Comparison of ENCODE assay signal across 8 cellular contexts in the genomic region with DNA sequence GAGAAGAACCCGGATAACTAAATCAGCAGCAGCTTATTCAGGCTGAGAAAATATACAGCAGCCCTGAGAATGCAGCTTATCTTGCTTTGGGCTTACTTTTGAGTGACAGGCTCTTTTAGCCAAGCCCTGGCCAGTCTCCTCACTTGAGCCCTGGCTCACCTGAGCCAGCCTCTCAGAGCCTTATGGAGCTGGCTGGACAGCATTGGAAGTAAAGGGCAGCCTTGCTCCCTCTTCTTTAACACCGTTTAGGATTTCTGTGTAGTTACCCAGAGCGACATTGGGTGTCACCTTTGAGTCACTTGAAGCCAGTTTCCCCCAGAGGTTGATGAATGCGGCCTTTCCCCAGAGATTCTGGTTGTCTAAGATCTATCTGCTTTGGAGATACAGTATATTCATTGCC. TPM values are rescaled to one million over a fixed set of nuclear protein-coding genes. Genes with fewer than 3 reads are reported as not detected.
A peak's percentile ranks its signal among the peaks of the same experiment; 100 is the strongest.
DNase-seq lines count a peak whose midpoint lies in the region; ATAC-seq and TF ChIP-seq lines count a peak whose summit lies in the region.

No MANE protein-coding gene starts in this region.

- no peaks in the 10 kb centered on the region for H3K36me3 Mint-ChIP-seq in activated CD4-positive, alpha-beta T cell treated with anti-CD3 and anti-CD28 coated beads for 36 hours (ENCODE audit: low read depth)
- no peaks in the 10 kb centered on the region for H3K36me3 Mint-ChIP-seq in stimulated activated memory B cell treated with anti-CD40 and anti-IgM and Interleukin-4, amounts not matched to agents 10 μg/mL and 1 μg/mL and 100 μg/mL, for 72 hours

- TF ChIP-seq CTCF in HCT116 (IDR thresholded peaks at IDR 0.05 in 2 of 3, conservative IDR thresholded peaks at IDR 0.05 in 1 of 3; ENCODE audit: borderline replicate concordance in 1 of 3, insufficient read depth in 1 of 3, low read depth in 2 of 3, low read length in 2 of 3) (peak; percentile 47 to 70 (median 51); a peak in 5 of 6 replicates), adrenal gland (IDR thresholded peaks at IDR 0.05) (peak in 5 of 6 experiments; percentile 30 to 56 (median 51))

- H3K4me1 ChIP-seq in HCT116 (ENCODE audit: control insufficient read depth in 1 of 2, insufficient read depth in 2 of 2, low read length in 2 of 2) (no peaks in the 10 kb centered on the region), adrenal gland (replicated peaks in 1 of 2) (no peaks in the 10 kb centered on the region)

- H3K9ac ChIP-seq in HCT116 (ENCODE audit: low read length) = no peak overlapping the region

- no peaks in the 10 kb centered on the region for H3K4me1 Mint-ChIP-seq in activated CD4-positive, alpha-beta T cell treated with anti-CD3 and anti-CD28 coated beads for 36 hours
- peaks cover 9% of the 10 kb centered on the region for H3K4me1 Mint-ChIP-seq in stimulated activated memory B cell treated with anti-CD40 and anti-IgM and Interleukin-4, amounts not matched to agents 10 μg/mL and 1 μg/mL and 100 μg/mL, for 72 hours

- no peak overlapping the region for H3K27ac ChIP-seq in HCT116 (ENCODE audit: low read depth, low read length)
- H3K27ac ChIP-seq in adrenal gland = no peak overlapping the region

- POLR2A ChIA-PET in activated CD4-positive, alpha-beta T cell treated with anti-CD3 and anti-CD28 coated beads for 36 hours (lab: Charles Lee) = no interaction called here
- POLR2A ChIA-PET in HCT116 (lab: Charles Lee) = no interaction called here

- ATAC-seq in activated CD4-positive, alpha-beta T cell treated with anti-CD3 and anti-CD28 coated beads for 36 hours = peak; percentile 69
- ATAC-seq in HCT116 (peak; percentile 99), GM19455 (IDR thresholded peaks at IDR 0.05; ENCODE audit: unreplicated experiment) (no peak)
- peak; percentile 81 for ATAC-seq in stimulated activated memory B cell treated with anti-CD40 and anti-IgM and Interleukin-4, amounts not matched to agents 10 μg/mL and 1 μg/mL and 100 μg/mL, for 72 hours

- no peaks in the 10 kb centered on the region for H3K36me3 ChIP-seq in HCT116 (ENCODE audit: control insufficient read depth in 1 of 2, insufficient read depth in 2 of 2, low read length in 2 of 2)
- no peaks in the 10 kb centered on the region for H3K36me3 ChIP-seq in adrenal gland (replicated peaks in 1 of 2)

- no peak overlapping the region for H3K27ac Mint-ChIP-seq in activated CD4-positive, alpha-beta T cell treated with anti-CD3 and anti-CD28 coated beads for 36 hours
- no peak overlapping the region for H3K27ac Mint-ChIP-seq in stimulated activated memory B cell treated with anti-CD40 and anti-IgM and Interleukin-4, amounts not matched to agents 10 μg/mL and 1 μg/mL and 100 μg/mL, for 72 hours

- H2AFZ ChIP-seq in HCT116 (ENCODE audit: low read depth, low read length, poor library complexity, severe bottlenecking) = no peak overlapping the region

- DNase-seq in activated CD4-positive, alpha-beta T cell treated with anti-CD3 and anti-CD28 coated beads for 36 hours = peak; percentile 25
- no peak for DNase-seq in activated CD4-positive, alpha-beta T cell treated with anti-CD3 and anti-CD28 coated beads, Interleukin-2, amount 50 U/mL, for 4 hours
- DNase-seq in HCT116 (ENCODE audit: low read depth, low spot score) = peak; percentile 28
- DNase-seq in NCI-H2227 (lab: John Stamatoyannopoulos, UW; ENCODE audit: unreplicated experiment) = peak; percentile 48
- DNase-seq in adrenal gland = peak; percentile 25 to 65 (median 41)
- DNase-seq in hepatic stellate cell (ENCODE audit: low spot score) = peak; percentile 64

- H3K4me3 ChIP-seq in HCT116 (replicated peaks in 1 of 2; ENCODE audit: low read depth in 1 of 2, low read length in 2 of 2) (no peak overlapping the region), adrenal gland (no peak overlapping the region)

- WGBS in adrenal gland, 4 donors = 0 to 19% (median 17%) methylated on average over 3 to 4 of the region's 4 CpGs

- H3K9me3 ChIP-seq in HCT116 (ENCODE audit: control insufficient read depth in 1 of 2, insufficient read depth in 1 of 2, low read depth in 1 of 2, low read length in 2 of 2) (no peaks in the 10 kb centered on the region), adrenal gland (replicated peaks in 1 of 3) (no peaks in the 10 kb centered on the region)

- TF ChIP-seq POLR2A in HCT116 (IDR thresholded peaks at IDR 0.05; ENCODE audit: borderline replicate concordance, extremely low read depth, insufficient read depth, insufficient read length) (no peak), adrenal gland (IDR thresholded peaks at IDR 0.05) (no peak)

- H3K9me2 ChIP-seq in HCT116 (ENCODE audit: insufficient read depth) = no peaks in the 10 kb centered on the region

- no TSS peak for BruUV-seq in HCT116 (replicated peaks; lab: Mats Ljungman, UMichigan)

- H4K20me1 ChIP-seq in HCT116 (ENCODE audit: insufficient read depth) = no peaks in the 10 kb centered on the region

- H3K27me3 Mint-ChIP-seq in activated CD4-positive, alpha-beta T cell treated with anti-CD3 and anti-CD28 coated beads for 36 hours = no peaks in the 10 kb centered on the region
- H3K27me3 Mint-ChIP-seq in stimulated activated memory B cell treated with anti-CD40 and anti-IgM and Interleukin-4, amounts not matched to agents 10 μg/mL and 1 μg/mL and 100 μg/mL, for 72 hours = no peaks in the 10 kb centered on the region

- CTCF ChIA-PET in activated CD4-positive, alpha-beta T cell treated with anti-CD3 and anti-CD28 coated beads for 36 hours (lab: Charles Lee) = interaction anchor here (0.6 to 1.9 kb wide), 7 partner anchors 114 to 553 kb away, joined by 3 to 15 read pairs (median 3); no protein-coding TSS in a partner anchor
- CTCF ChIA-PET in HCT116 (lab: Charles Lee) = interaction anchor here (0.7 to 1.9 kb wide), 2 partner anchors 118 to 553 kb away, joined by 3 to 34 read pairs; no protein-coding TSS in a partner anchor

- H3K9me3 Mint-ChIP-seq in activated CD4-positive, alpha-beta T cell treated with anti-CD3 and anti-CD28 coated beads for 36 hours (ENCODE audit: low read depth) = no peaks in the 10 kb centered on the region
- H3K9me3 Mint-ChIP-seq in stimulated activated memory B cell treated with anti-CD40 and anti-IgM and Interleukin-4, amounts not matched to agents 10 μg/mL and 1 μg/mL and 100 μg/mL, for 72 hours = no peaks in the 10 kb centered on the region

- H3K27me3 ChIP-seq in HCT116 (ENCODE audit: insufficient read depth, low read length) (no peaks in the 10 kb centered on the region), adrenal gland (no peaks in the 10 kb centered on the region)

- no peak overlapping the region for H3K4me3 Mint-ChIP-seq in activated CD4-positive, alpha-beta T cell treated with anti-CD3 and anti-CD28 coated beads for 36 hours
- no peak overlapping the region for H3K4me3 Mint-ChIP-seq in stimulated activated memory B cell treated with anti-CD40 and anti-IgM and Interleukin-4, amounts not matched to agents 10 μg/mL and 1 μg/mL and 100 μg/mL, for 72 hours

- no peaks in the 10 kb centered on the region for H3K79me2 ChIP-seq in HCT116 (ENCODE audit: insufficient read depth, low read length)

- intact Hi-C loops in activated CD4-positive, alpha-beta T cell treated with anti-CD3 and anti-CD28 coated beads for 36 hours (cut with DNase I, micrococcal nuclease) = loop anchor here (1.0 kb wide), 2 partner anchors 118 to 119 kb away; no protein-coding TSS in a partner anchor
- intact Hi-C loops in HCT116 (cut with micrococcal nuclease) = loop anchor here (1.0 kb wide), 1 partner anchor 119 kb away; no protein-coding TSS in a partner anchor
- intact Hi-C loops in adrenal gland (cut with DNase I) = no loop called here

- RAD21 ChIA-PET in HCT116 (lab: Charles Lee; ENCODE audit: low non-redundant PET in 1 of 2, low total read pairs in 2 of 2, uncharacterized antibody in 2 of 2, unreplicated experiment in 2 of 2) = interaction anchor here in 1 of 2 experiments (1.7 kb wide), 1 partner anchor 118 kb away, joined by 11 read pairs; no protein-coding TSS in a partner anchor

- H3K4me2 ChIP-seq in HCT116 (ENCODE audit: low read length) = no peak overlapping the region

- TF ChIP-seq RAD21 in HCT116 (IDR thresholded peaks at IDR 0.05; ENCODE audit: low read depth) = peak; percentile 83

TF ChIP-seq in HCT116, 20 proteins besides CTCF, POLR2A, EP300 and RAD21:
- no peak for TF ChIP-seq POLR2AphosphoS5 (IDR thresholded peaks at IDR 0.05; ENCODE audit: low read depth, low read length)

RNA-seq across cellular contexts. Expression of a gene that starts 7.7 kb away (rescaled TPM):
- total RNA-seq in activated CD4-positive, alpha-beta T cell treated with anti-CD3 and anti-CD28 coated beads for 36 hours = 10 to 100 TPM in 1 of 2 experiments, 1 to 10 TPM in 1; 7.2 to 12.5 TPM
- 10.7 TPM for total RNA-seq in HCT116 (2021; ENCODE audit: unreplicated experiment)
- polyA plus RNA-seq in HCT116 (2012) = 5.7 and 10.2 TPM in 2 replicates
- 1 to 10 TPM; 1.6 to 7.4 (median 3.8) TPM for total RNA-seq in adrenal gland
- 10 to 100 TPM in 2 of 3 donors, 1 to 10 TPM in 1; 4.6 to 21.2 (median 10.0) TPM for polyA plus RNA-seq in adrenal gland

RNA-seq across cellular contexts. Expression of a gene that starts 15.5 kb away (rescaled TPM):
- not detected for total RNA-seq in activated CD4-positive, alpha-beta T cell treated with anti-CD3 and anti-CD28 coated beads for 36 hours
- total RNA-seq in HCT116 (2021; ENCODE audit: unreplicated experiment) (not detected), adrenal gland (not detected)
- 0.09 TPM in 1 of 2 replicates, not detected in the other for polyA plus RNA-seq in HCT116 (2012)
- under 1 TPM in 2 of 3 donors, not detected in 1; 0.13 to 0.84 TPM for polyA plus RNA-seq in adrenal gland

RNA-seq across cellular contexts. Expression of a gene that starts 27.0 kb away (rescaled TPM):
- total RNA-seq in activated CD4-positive, alpha-beta T cell treated with anti-CD3 and anti-CD28 coated beads for 36 hours = 1 to 10 TPM; 6.4 to 8.4 TPM
- total RNA-seq in HCT116 (2021; ENCODE audit: unreplicated experiment) (7.4 TPM), adrenal gland (10 to 100 TPM in 7 of 8 donors, 1 to 10 TPM in 1; 9.4 to 33.7 (median 20.7) TPM)
- polyA plus RNA-seq in HCT116 (2012) = 2.4 and 2.8 TPM in 2 replicates
- polyA plus RNA-seq in adrenal gland = 1 to 10 TPM; 2.2 to 7.4 (median 4.7) TPM

RNA-seq across cellular contexts. Expression of a gene that starts 33.8 kb away (rescaled TPM):
- total RNA-seq in activated CD4-positive, alpha-beta T cell treated with anti-CD3 and anti-CD28 coated beads for 36 hours = 100 to 1,000 TPM; 234 to 260 TPM
- 148 TPM for total RNA-seq in HCT116 (2021; ENCODE audit: unreplicated experiment)
- polyA plus RNA-seq in HCT116 (2012) = 41.7 and 64.5 TPM in 2 replicates
- 100 to 1,000 TPM in 5 of 8 donors, 10 to 100 TPM in 3; 55.2 to 188 (median 115) TPM for total RNA-seq in adrenal gland
- polyA plus RNA-seq in adrenal gland = 100 to 1,000 TPM in 1 of 3 donors, 10 to 100 TPM in 2; 21.1 to 246 (median 23.3) TPM

Comparison
In these comparisons a context has a peak if more than half of its experiments do, and no peak if none do; other contexts are left out.
1. DNase-seq: peak in activated CD4-positive, alpha-beta T cell treated with anti-CD3 and anti-CD28 coated beads for 36 hours (single experiment), HCT116 (single experiment), NCI-H2227 (single experiment), adrenal gland (7 of 7) and hepatic stellate cell (single experiment); none in activated CD4-positive, alpha-beta T cell treated with anti-CD3 and anti-CD28 coated beads, Interleukin-2, amount 50 U/mL, for 4 hours (0 of 2).
2. intact Hi-C loops: an anchor here in activated CD4-positive, alpha-beta T cell treated with anti-CD3 and anti-CD28 coated beads for 36 hours (1.0 kb wide) and HCT116 (1.0 kb wide); none called in adrenal gland.